Comparison of ENCODE assay signal across 31 cellular contexts in the genomic region with DNA sequence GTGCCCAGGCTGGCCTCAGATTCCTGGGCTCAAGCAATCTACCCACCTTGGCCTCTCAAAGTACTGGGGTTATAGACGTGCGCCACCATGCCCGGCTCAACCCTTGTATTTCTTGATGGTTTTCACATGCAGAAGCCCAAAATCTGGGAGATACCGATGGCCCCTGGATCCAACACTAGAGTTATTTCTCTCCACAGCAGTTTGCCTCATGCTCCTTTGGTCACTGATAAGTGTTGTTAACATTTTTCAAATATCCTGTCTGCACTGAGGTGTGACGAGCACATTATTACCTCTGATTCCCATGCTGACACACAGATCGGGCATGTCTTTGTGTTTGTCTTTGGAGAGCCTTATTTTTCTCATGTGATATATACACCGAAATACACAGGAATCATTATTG.
DNase-seq lines count a peak whose midpoint lies in the region; ATAC-seq and TF ChIP-seq lines count a peak whose summit lies in the region.
"Had no signal": no experiment of that assay in that cellular context is flagged by ENCODE, and none has a peak within 500 bp of the region (broad histone marks: within the 10 kb centered on the region; RNA-seq: fewer than 3 reads in every experiment).

No MANE protein-coding gene starts in this region.

- no peak for ATAC-seq in left colon
- no peak for ATAC-seq in activated CD4-positive, alpha-beta T cell treated with anti-CD3 and anti-CD28 coated beads for 36 hours
- ATAC-seq: activated CD8-positive, alpha-beta T cell treated with anti-CD3 and anti-CD28 coated beads, Interleukin-2, amount 10 ng/mL, durations not matched to agents 7 days and 5 days; effector memory CD8-positive, alpha-beta T cell; foreskin keratinocyte; HCT116; heart right ventricle; left lobe of liver had no signal

- peaks cover 24% of the 10 kb centered on the region for H3K4me1 ChIP-seq in Caco-2
- H3K4me1 ChIP-seq in SJSA1 (replicated peaks): peaks cover 29% of the 10 kb centered on the region
- H3K4me1 ChIP-seq in endodermal cell (ENCODE audit: control insufficient read depth, insufficient read depth, low read length): peaks cover 8% of the 10 kb centered on the region
- H3K4me1 ChIP-seq: foreskin keratinocyte, sigmoid colon, tibial artery had no signal

- intact Hi-C loops in Caco-2 (cut with micrococcal nuclease; ENCODE audit: unreplicated experiment) (loop anchor here (5.0 kb wide), 1 partner anchor 104 kb away; no protein-coding TSS in a partner anchor), left colon (cut with DNase I, micrococcal nuclease) (no loop called here)
- intact Hi-C loops in activated CD4-positive, alpha-beta T cell treated with anti-CD3 and anti-CD28 coated beads for 36 hours (cut with DNase I, micrococcal nuclease): no loop called here

- no peak for TF ChIP-seq CTCF in Caco-2 (IDR thresholded peaks at IDR 0.05; ENCODE audit: insufficient read depth in 1 of 2, low read depth in 1 of 2, low read length in 1 of 2, severe bottlenecking in 1 of 2, unreplicated experiment in 1 of 2)
- TF ChIP-seq CTCF in endodermal cell (conservative IDR thresholded peaks at IDR 0.05): no peak
- no peak for TF ChIP-seq CTCF in nephron (IDR thresholded peaks at IDR 0.05; ENCODE audit: unreplicated experiment in 3 of 3)

- WGBS in endodermal cell (ENCODE audit: insufficient coverage in 1 of 2, insufficient read length in 1 of 2), 2 experiments: 87 to 95% methylated on average over 4 to 7 of the region's 7 CpGs

- no peaks in the 10 kb centered on the region for H3K36me3 Mint-ChIP-seq in Caco-2 (ENCODE audit: insufficient read depth, unreplicated experiment)
- no peaks in the 10 kb centered on the region for H3K36me3 Mint-ChIP-seq in endodermal cell (ENCODE audit: low read depth)
- H3K36me3 Mint-ChIP-seq in nephron (ENCODE audit: low read depth): peaks cover 7% of the 10 kb centered on the region
- H3K36me3 Mint-ChIP-seq in activated CD4-positive, alpha-beta T cell treated with anti-CD3 and anti-CD28 coated beads for 36 hours (ENCODE audit: low read depth): no peaks in the 10 kb centered on the region
- H3K36me3 Mint-ChIP-seq: activated naive CD4-positive, alpha-beta T cell treated with anti-CD3 and anti-CD28 coated beads, Interleukin-2, amount 50 U/mL, for 24 hours; CD8-positive, alpha-beta memory T cell; memory B cell had no signal

- H3K27ac Mint-ChIP-seq in Caco-2 (ENCODE audit: unreplicated experiment) (peak overlapping the region; percentile 83), endodermal cell (no peak overlapping the region), nephron (peak overlapping the region; percentile 91 to 93 (median 93))
- H3K27ac Mint-ChIP-seq in activated CD4-positive, alpha-beta T cell treated with anti-CD3 and anti-CD28 coated beads for 36 hours: no peak overlapping the region
- H3K27ac Mint-ChIP-seq: activated CD8-positive, alpha-beta T cell treated with anti-CD3 and anti-CD28 coated beads, Interleukin-2, amount 10 ng/mL, durations not matched to agents 7 days and 5 days; activated naive CD4-positive, alpha-beta T cell treated with anti-CD3 and anti-CD28 coated beads, Interleukin-2, amount 50 U/mL, for 24 hours; effector memory CD8-positive, alpha-beta T cell; memory B cell had no signal

- DNase-seq in Caco-2: peak; percentile 34 to 49
- DNase-seq in SJSA1 (ENCODE audit: low read depth in 1 of 2, low spot score in 2 of 2): no peak
- DNase-seq in endodermal cell: no peak
- no peak for DNase-seq in left colon
- no peak for DNase-seq in islet precursor cell
- no peak for DNase-seq in activated CD4-positive, CD25-positive, alpha-beta regulatory T cell treated with anti-CD3 and anti-CD28 coated beads, Interleukin-2, amount 50 U/mL, for 72 hours
- no peak for DNase-seq in activated CD4-positive, alpha-beta T cell treated with anti-CD3 and anti-CD28 coated beads for 36 hours
- DNase-seq: activated CD4-positive, alpha-beta T cell treated with anti-CD3 and anti-CD28 coated beads for 4 hours; activated CD8-positive, alpha-beta T cell treated with anti-CD3 and anti-CD28 coated beads, Interleukin-2, amount 10 ng/mL, durations not matched to agents 7 days and 5 days; amygdala; CD8-positive, alpha-beta memory T cell; DMS153; effector memory CD8-positive, alpha-beta T cell; esophagus squamous epithelium; foreskin keratinocyte; heart right ventricle; Kasumi-1; NCI-H1436; NCI-H2081; NCI-H226; Right ventricle myocardium superior; sigmoid colon; stimulated activated CD4-positive, alpha-beta T cell treated with anti-CD3 and anti-CD28 coated beads, Interleukin-4, amount 100 ng/mL, for 24 hours; tibial artery had no signal

- H3K9me3 ChIP-seq in Caco-2 (no peaks in the 10 kb centered on the region), SJSA1 (replicated peaks) (no peaks in the 10 kb centered on the region), endodermal cell (ENCODE audit: control insufficient read depth, low read length) (no peaks in the 10 kb centered on the region)
- H3K9me3 ChIP-seq: esophagus squamous epithelium, heart right ventricle, neutrophil, sigmoid colon, tibial artery had no signal

- H3K4me3 ChIP-seq in Caco-2 (ENCODE audit: low read depth, low read length) (no peak overlapping the region), SJSA1 (no peak overlapping the region), endodermal cell (ENCODE audit: low read length) (no peak overlapping the region)
- H3K4me3 ChIP-seq: coronary artery, esophagus squamous epithelium, heart right ventricle, sigmoid colon, tibial artery had no signal

- H3K27me3 ChIP-seq in Caco-2 (replicated peaks; ENCODE audit: control insufficient read depth, insufficient read depth, low read length) (no peaks in the 10 kb centered on the region), SJSA1 (replicated peaks) (no peaks in the 10 kb centered on the region), endodermal cell (ENCODE audit: control insufficient read depth, insufficient read depth, low read length, poor library complexity, severe bottlenecking) (no peaks in the 10 kb centered on the region)
- H3K27me3 ChIP-seq: foreskin keratinocyte had no signal

- H3K27ac ChIP-seq in SJSA1 (peak overlapping the region; percentile 38; the same call in 1 of the 2 replicates), endodermal cell (ENCODE audit: low read depth, low read length) (peak overlapping the region; percentile 4)
- H3K27ac ChIP-seq: coronary artery, esophagus squamous epithelium, foreskin keratinocyte, heart right ventricle, neutrophil, sigmoid colon, tibial artery had no signal

- CTCF ChIA-PET in Caco-2 (lab: Charles Lee): no interaction called here
- CTCF ChIA-PET in activated CD4-positive, alpha-beta T cell treated with anti-CD3 and anti-CD28 coated beads for 36 hours (lab: Charles Lee): no interaction called here

- no peak overlapping the region for H3K9ac ChIP-seq in endodermal cell (ENCODE audit: extremely low read depth, low read length, poor library complexity, severe bottlenecking)

- POLR2A ChIA-PET in Caco-2 (lab: Charles Lee): no interaction called here
- POLR2A ChIA-PET in activated CD4-positive, alpha-beta T cell treated with anti-CD3 and anti-CD28 coated beads for 36 hours (lab: Charles Lee): no interaction called here

- no peak overlapping the region for H3K4me3 Mint-ChIP-seq in Caco-2 (ENCODE audit: unreplicated experiment)
- H3K4me3 Mint-ChIP-seq in endodermal cell: no peak overlapping the region
- peak overlapping the region in 1 of 3 experiments; percentile 21 for H3K4me3 Mint-ChIP-seq in nephron
- H3K4me3 Mint-ChIP-seq in activated CD4-positive, alpha-beta T cell treated with anti-CD3 and anti-CD28 coated beads for 36 hours: no peak overlapping the region
- H3K4me3 Mint-ChIP-seq: activated CD8-positive, alpha-beta T cell treated with anti-CD3 and anti-CD28 coated beads, Interleukin-2, amount 10 ng/mL, durations not matched to agents 7 days and 5 days; activated naive CD4-positive, alpha-beta T cell treated with anti-CD3 and anti-CD28 coated beads, Interleukin-2, amount 50 U/mL, for 24 hours; CD8-positive, alpha-beta memory T cell; effector memory CD8-positive, alpha-beta T cell; memory B cell had no signal

- H3K27me3 Mint-ChIP-seq in Caco-2 (ENCODE audit: insufficient read depth, unreplicated experiment) (no peaks in the 10 kb centered on the region), endodermal cell (ENCODE audit: insufficient read depth) (peaks cover 2% of the 10 kb centered on the region), nephron (ENCODE audit: low read depth) (peaks cover 9% of the 10 kb centered on the region)
- peaks cover 4% of the 10 kb centered on the region for H3K27me3 Mint-ChIP-seq in activated CD4-positive, alpha-beta T cell treated with anti-CD3 and anti-CD28 coated beads for 36 hours

- peaks cover 20% of the 10 kb centered on the region for H3K4me1 Mint-ChIP-seq in Caco-2 (ENCODE audit: low read depth, unreplicated experiment)
- peaks cover 43% of the 10 kb centered on the region for H3K4me1 Mint-ChIP-seq in endodermal cell
- H3K4me1 Mint-ChIP-seq in nephron: peaks cover 47% of the 10 kb centered on the region
- no peaks in the 10 kb centered on the region for H3K4me1 Mint-ChIP-seq in activated CD4-positive, alpha-beta T cell treated with anti-CD3 and anti-CD28 coated beads for 36 hours
- H3K4me1 Mint-ChIP-seq: activated naive CD4-positive, alpha-beta T cell treated with anti-CD3 and anti-CD28 coated beads, Interleukin-2, amount 50 U/mL, for 24 hours; CD8-positive, alpha-beta memory T cell had no signal

- BruUV-seq in Caco-2 (replicated peaks; lab: Mats Ljungman, UMichigan): no TSS peak

- H3K9me3 Mint-ChIP-seq in Caco-2 (ENCODE audit: unreplicated experiment) (no peaks in the 10 kb centered on the region), endodermal cell (no peaks in the 10 kb centered on the region), nephron (no peaks in the 10 kb centered on the region)
- no peaks in the 10 kb centered on the region for H3K9me3 Mint-ChIP-seq in activated CD4-positive, alpha-beta T cell treated with anti-CD3 and anti-CD28 coated beads for 36 hours (ENCODE audit: low read depth)
- H3K9me3 Mint-ChIP-seq: activated naive CD4-positive, alpha-beta T cell treated with anti-CD3 and anti-CD28 coated beads, Interleukin-2, amount 50 U/mL, for 24 hours; effector memory CD8-positive, alpha-beta T cell had no signal

- H3K36me3 ChIP-seq in Caco-2 (ENCODE audit: control insufficient read depth, insufficient read depth, low read length): no peaks in the 10 kb centered on the region
- no peaks in the 10 kb centered on the region for H3K36me3 ChIP-seq in SJSA1
- no peaks in the 10 kb centered on the region for H3K36me3 ChIP-seq in endodermal cell (ENCODE audit: control insufficient read depth, insufficient read depth, low read length)
- H3K36me3 ChIP-seq: esophagus squamous epithelium, heart right ventricle, neutrophil, sigmoid colon, tibial artery had no signal

Comparison
In these comparisons a context has a peak if more than half of its experiments do, and no peak if none do; other contexts are left out.
1. DNase-seq: peak in Caco-2 (2 of 2); none in SJSA1 (0 of 2), endodermal cell (single experiment), left colon (0 of 2), islet precursor cell (single experiment), activated CD4-positive, CD25-positive, alpha-beta regulatory T cell treated with anti-CD3 and anti-CD28 coated beads, Interleukin-2, amount 50 U/mL, for 72 hours (single experiment) and activated CD4-positive, alpha-beta T cell treated with anti-CD3 and anti-CD28 coated beads for 36 hours (single experiment).
2. H3K27ac Mint-ChIP-seq: peak in Caco-2 (single experiment) and nephron (3 of 3); none in endodermal cell (single experiment) and activated CD4-positive, alpha-beta T cell treated with anti-CD3 and anti-CD28 coated beads for 36 hours (single experiment).